1 cellular context compared by ENCODE assay signal in the genomic region with DNA sequence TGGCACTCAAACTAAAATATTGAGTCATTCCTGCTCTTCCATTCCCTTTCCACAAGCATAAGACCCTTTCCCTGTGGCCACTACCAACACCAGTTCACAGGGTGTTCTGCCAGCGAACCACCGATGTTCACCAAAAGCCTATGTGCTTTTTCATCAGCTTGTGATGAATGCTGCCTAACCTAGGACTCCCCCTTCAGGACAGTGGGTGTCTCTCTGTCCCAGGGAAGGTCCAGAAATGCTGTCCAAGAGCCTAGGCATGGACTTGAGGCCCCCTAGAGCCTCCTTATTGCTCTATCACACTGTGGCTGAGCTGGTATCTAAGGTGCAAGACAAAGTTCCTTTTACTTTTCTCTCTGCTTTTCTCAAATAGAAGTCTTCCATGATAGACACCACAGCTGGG.
TF ChIP-seq lines count a peak whose summit lies in the region.

No MANE protein-coding gene starts in this region.

TF ChIP-seq in H1, 55 proteins besides CTCF, POLR2A, EP300 and RAD21:
- TF ChIP-seq HDAC2 (IDR thresholded peaks at IDR 0.05; ENCODE audit: borderline replicate concordance in 1 of 2, low read depth in 2 of 2, low read length in 2 of 2) (no peak), JUND (IDR thresholded peaks at IDR 0.05; ENCODE audit: low read length) (no peak), BCL11A (IDR thresholded peaks at IDR 0.05; ENCODE audit: low read depth in 2 of 2, low read length in 2 of 2) (no peak), CREB1 (IDR thresholded peaks at IDR 0.05) (no peak), CBX8 (IDR thresholded peaks at IDR 0.05; ENCODE audit: borderline replicate concordance, low read depth, low read length) (no peak), TBP (IDR thresholded peaks at IDR 0.05; ENCODE audit: low read depth, low read length) (no peak), TCF12 (IDR thresholded peaks at IDR 0.05; ENCODE audit: low read depth, low read length) (no peak), TEAD4 (IDR thresholded peaks at IDR 0.05; ENCODE audit: low read depth, low read length) (no peak), GTF2F1 (IDR thresholded peaks at IDR 0.05; ENCODE audit: borderline replicate concordance, low read depth, low read length) (no peak), YY1 (IDR thresholded peaks at IDR 0.05; ENCODE audit: low read depth, low read length) (no peak)
- TF ChIP-seq, protein P1, sequence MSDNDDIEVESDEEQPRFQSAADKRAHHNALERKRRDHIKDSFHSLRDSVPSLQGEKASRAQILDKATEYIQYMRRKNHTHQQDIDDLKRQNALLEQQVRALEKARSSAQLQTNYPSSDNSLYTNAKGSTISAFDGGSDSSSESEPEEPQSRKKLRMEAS (IDR thresholded peaks at IDR 0.05) = no peak
- TF ChIP-seq, protein P2, sequence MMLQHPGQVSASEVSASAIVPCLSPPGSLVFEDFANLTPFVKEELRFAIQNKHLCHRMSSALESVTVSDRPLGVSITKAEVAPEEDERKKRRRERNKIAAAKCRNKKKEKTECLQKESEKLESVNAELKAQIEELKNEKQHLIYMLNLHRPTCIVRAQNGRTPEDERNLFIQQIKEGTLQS (IDR thresholded peaks at IDR 0.05; ENCODE audit: insufficient read depth, low read depth, low read length) = no peak
